ENCODE assay signal across 7 cellular contexts in the genomic region with DNA sequence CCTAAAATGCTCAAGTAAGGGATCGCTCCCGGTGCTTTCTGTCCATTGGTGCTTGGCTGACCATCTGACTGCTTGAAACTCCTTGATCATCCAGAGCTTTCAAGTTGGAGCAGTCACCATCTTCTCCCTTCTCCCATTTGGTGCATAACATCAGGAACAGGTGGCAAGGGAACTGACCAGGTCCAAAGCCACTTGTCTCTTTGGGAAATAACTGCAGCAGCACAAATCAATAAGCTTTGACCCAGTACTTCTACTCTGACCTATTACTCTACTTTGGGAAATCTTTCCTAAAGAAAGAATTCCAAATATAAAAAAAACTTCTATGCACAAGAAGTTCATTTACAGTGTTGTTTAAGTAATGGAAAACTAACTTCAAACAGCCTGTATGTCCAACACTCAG. TPM values are rescaled to one million over a fixed set of nuclear protein-coding genes. Genes with fewer than 3 reads are reported as not detected.
"Had no signal": no experiment of that assay in that cellular context is flagged by ENCODE, and none has a peak within 500 bp of the region (broad histone marks: within the 10 kb centered on the region; RNA-seq: fewer than 3 reads in every experiment).

No MANE protein-coding gene starts in this region.

- H3K4me3 ChIP-seq: K562 had no signal

- H3K27ac ChIP-seq: HL-60 had no signal

- ATAC-seq: K562 had no signal

- FAIRE-seq: HTR-8/SVneo, K562 had no signal

- DNase-seq: IMR-90, KBM-7, KG1 had no signal

RNA-seq across cellular contexts. Expression of a gene that starts 55.9 kb away (rescaled TPM):
- total RNA-seq: HT1080 had no signal
